17 cellular contexts compared by ENCODE assay signal in genomic region chr2:190271783-190272456, GRCh38.
"Had no signal": no experiment of that assay in that cellular context is flagged by ENCODE, and none has a peak within 500 bp of the region (broad histone marks: within the 10 kb centered on the region; RNA-seq: fewer than 3 reads in every experiment).

No MANE protein-coding gene starts in this region.

- DNase-seq: activated CD4-positive, alpha-beta T cell treated with anti-CD3 and anti-CD28 coated beads for 36 hours; activated CD4-positive, alpha-beta T cell treated with anti-CD3 and anti-CD28 coated beads, Interleukin-2, amount 50 U/mL, for 48 hours; activated gamma-delta T cell; effector CD8-positive, alpha-beta T cell; esophagus squamous epithelium; left cardiac atrium; lower lobe of right lung; retina; stimulated activated CD4-positive, alpha-beta T cell treated with anti-CD3 and anti-CD28 coated beads, Interleukin-2, amount 100 ng/mL, for 24 hours had no signal

- H3K27me3 Mint-ChIP-seq: activated CD4-positive, alpha-beta T cell treated with anti-CD3 and anti-CD28 coated beads for 36 hours; activated naive CD4-positive, alpha-beta T cell treated with anti-CD3 and anti-CD28 coated beads, Interleukin-2, amount 50 U/mL, for 24 hours; dendritic cell treated with granulocyte-macrophage colony-stimulating factor and Interleukin-4, amounts not matched to agents 40 ng/mL and 50 ng/mL, for 4 days; natural killer cell treated with Interleukin-12 subunit alpha and Interleukin-12 subunit beta and Interleukin-15 and Interleukin-18, amount 100 ng/mL, for 72 hours; stimulated activated naive CD8-positive, alpha-beta T cell treated with anti-CD3 and anti-CD28 coated beads, Interleukin-15, Interleukin-2, amounts not matched to agents 100 ng/mL and 50 ng/mL, for 24 hours had no signal

- FAIRE-seq: islet of Langerhans, urothelium cell line had no signal

- H3K27ac Mint-ChIP-seq: activated CD4-positive, alpha-beta T cell treated with anti-CD3 and anti-CD28 coated beads for 36 hours; activated naive CD4-positive, alpha-beta T cell treated with anti-CD3 and anti-CD28 coated beads, Interleukin-2, amount 50 U/mL, for 24 hours; dendritic cell treated with granulocyte-macrophage colony-stimulating factor and Interleukin-4, amounts not matched to agents 40 ng/mL and 50 ng/mL, for 4 days; natural killer cell treated with Interleukin-12 subunit alpha and Interleukin-12 subunit beta and Interleukin-15 and Interleukin-18, amount 100 ng/mL, for 72 hours; stimulated activated naive CD8-positive, alpha-beta T cell treated with anti-CD3 and anti-CD28 coated beads, Interleukin-15, Interleukin-2, amounts not matched to agents 100 ng/mL and 50 ng/mL, for 24 hours had no signal

- H3K4me1 Mint-ChIP-seq: activated naive CD4-positive, alpha-beta T cell treated with anti-CD3 and anti-CD28 coated beads, Interleukin-2, amount 50 U/mL, for 24 hours had no signal

- H3K9me3 Mint-ChIP-seq: activated naive CD4-positive, alpha-beta T cell treated with anti-CD3 and anti-CD28 coated beads, Interleukin-2, amount 50 U/mL, for 24 hours; dendritic cell treated with granulocyte-macrophage colony-stimulating factor and Interleukin-4, amounts not matched to agents 40 ng/mL and 50 ng/mL, for 4 days; natural killer cell treated with Interleukin-12 subunit alpha and Interleukin-12 subunit beta and Interleukin-15 and Interleukin-18, amount 100 ng/mL, for 72 hours; stimulated activated naive CD8-positive, alpha-beta T cell treated with anti-CD3 and anti-CD28 coated beads, Interleukin-15, Interleukin-2, amounts not matched to agents 100 ng/mL and 50 ng/mL, for 24 hours had no signal

- H3K4me3 ChIP-seq: esophagus squamous epithelium, hepatocyte, lower lobe of right lung, tibial nerve had no signal

- H3K4me3 Mint-ChIP-seq: activated CD4-positive, alpha-beta T cell treated with anti-CD3 and anti-CD28 coated beads for 36 hours; activated naive CD4-positive, alpha-beta T cell treated with anti-CD3 and anti-CD28 coated beads, Interleukin-2, amount 50 U/mL, for 24 hours; dendritic cell treated with granulocyte-macrophage colony-stimulating factor and Interleukin-4, amounts not matched to agents 40 ng/mL and 50 ng/mL, for 4 days; natural killer cell treated with Interleukin-12 subunit alpha and Interleukin-12 subunit beta and Interleukin-15 and Interleukin-18, amount 100 ng/mL, for 72 hours; stimulated activated naive CD8-positive, alpha-beta T cell treated with anti-CD3 and anti-CD28 coated beads, Interleukin-15, Interleukin-2, amounts not matched to agents 100 ng/mL and 50 ng/mL, for 24 hours had no signal

- H3K36me3 ChIP-seq: lower lobe of right lung had no signal

- H3K27me3 ChIP-seq: esophagus squamous epithelium, hepatocyte, tibial nerve had no signal

- ATAC-seq: activated CD4-positive, alpha-beta T cell treated with anti-CD3 and anti-CD28 coated beads for 36 hours; left cardiac atrium; lower lobe of right lung; natural killer cell treated with Interleukin-12 subunit alpha and Interleukin-12 subunit beta and Interleukin-15 and Interleukin-18, amount 100 ng/mL, for 72 hours had no signal
